ENCODE assay signal across 1 cellular context in the genomic region with DNA sequence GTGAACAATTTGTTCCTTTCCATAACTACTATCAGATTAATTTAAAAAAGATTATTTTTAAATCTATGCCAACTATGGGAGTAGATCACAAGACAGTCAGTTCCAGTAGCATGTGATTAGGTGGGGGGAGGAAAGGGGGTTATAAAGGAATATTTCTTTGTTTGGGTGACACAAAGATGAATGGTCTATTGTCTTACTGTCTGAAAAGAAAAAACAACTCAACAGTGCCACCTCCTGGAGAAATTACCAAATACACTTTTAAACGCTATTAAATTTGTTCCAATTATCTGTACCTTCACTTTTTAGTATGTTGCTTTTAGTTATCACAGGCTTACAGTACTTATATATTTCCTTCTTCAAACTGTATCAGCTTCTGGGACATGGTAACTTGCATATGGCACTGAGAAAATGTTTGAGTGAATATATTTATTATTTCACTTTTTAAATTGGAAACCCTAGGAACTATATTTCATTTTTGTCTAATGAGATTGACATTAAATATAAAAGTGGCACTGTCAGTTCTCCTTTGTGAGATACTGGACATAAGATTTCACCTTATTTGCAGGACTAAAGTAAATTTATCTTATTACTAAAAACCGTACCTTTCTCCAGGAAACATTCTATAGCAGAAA.
TF ChIP-seq lines count a peak whose summit lies in the region.

No MANE protein-coding gene starts in this region.

TF ChIP-seq in GM23338, 12 proteins besides CTCF, POLR2A, EP300 and RAD21 (continued from another document):
- no peak for TF ChIP-seq ZNF462 (CRISPR knock-in tag; IDR thresholded peaks at IDR 0.05)
- TF ChIP-seq CREB1 (CRISPR knock-in tag; IDR thresholded peaks at IDR 0.05; ENCODE audit: low read depth) = no peak
- no peak for TF ChIP-seq NANOG (IDR thresholded peaks at IDR 0.05; ENCODE audit: borderline replicate concordance)
- TF ChIP-seq ZNF114 (CRISPR knock-in tag; IDR thresholded peaks at IDR 0.05) = no peak
- TF ChIP-seq JUNB (IDR thresholded peaks at IDR 0.05; ENCODE audit: unreplicated experiment) = no peak
- no peak for TF ChIP-seq STAT1 (IDR thresholded peaks at IDR 0.05; ENCODE audit: unreplicated experiment)
